24 cellular contexts compared by ENCODE assay signal in the genomic region with DNA sequence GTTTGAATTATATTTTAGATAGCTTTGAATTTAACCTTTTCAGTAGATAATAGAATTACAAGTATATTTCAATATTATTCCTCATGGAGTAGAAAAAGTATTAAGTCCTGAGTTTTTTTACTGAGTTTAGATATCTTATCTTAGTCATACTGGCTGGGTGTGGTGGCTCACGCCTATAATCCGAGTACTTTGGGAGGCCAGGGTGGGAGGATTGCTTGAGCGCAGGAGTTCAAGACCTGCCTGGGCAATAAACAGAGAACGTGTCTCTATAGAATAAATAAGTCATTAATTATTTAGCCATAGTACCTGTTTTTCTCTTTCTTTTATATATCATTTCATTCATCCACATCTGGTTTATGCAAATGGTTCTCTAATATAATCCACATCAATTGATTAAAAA.
"Had no signal": no experiment of that assay in that cellular context is flagged by ENCODE, and none has a peak within 500 bp of the region (broad histone marks: within the 10 kb centered on the region; RNA-seq: fewer than 3 reads in every experiment).

No MANE protein-coding gene starts in this region.

- H3K9me3 Mint-ChIP-seq: stimulated activated effector memory CD8-positive, alpha-beta T cell treated with anti-CD3 and anti-CD28 coated beads, Interleukin-12 subunit alpha, Interleukin-12 subunit beta, amount 100 ng/mL, for 72 hours; stimulated activated naive CD8-positive, alpha-beta T cell treated with anti-CD3 and anti-CD28 coated beads, Interleukin-15, Interleukin-2, amounts not matched to agents 100 ng/mL and 50 ng/mL, for 24 hours had no signal

- FAIRE-seq: urothelium cell line had no signal

- H3K36me3 ChIP-seq: lower lobe of right lung, ovary, right atrium auricular region, right lobe of liver, suprapubic skin, upper lobe of right lung had no signal

- H3K4me2 ChIP-seq: hepatocyte had no signal

- H3K27ac Mint-ChIP-seq: progenitor cell of endocrine pancreas; stimulated activated naive CD8-positive, alpha-beta T cell treated with anti-CD3 and anti-CD28 coated beads, Interleukin-15, Interleukin-2, amounts not matched to agents 100 ng/mL and 50 ng/mL, for 24 hours had no signal

- H3K4me3 Mint-ChIP-seq: naive thymus-derived CD8-positive, alpha-beta T cell; stimulated activated effector memory CD8-positive, alpha-beta T cell treated with anti-CD3 and anti-CD28 coated beads, Interleukin-12 subunit alpha, Interleukin-12 subunit beta, amount 100 ng/mL, for 72 hours; stimulated activated naive CD8-positive, alpha-beta T cell treated with anti-CD3 and anti-CD28 coated beads, Interleukin-15, Interleukin-2, amounts not matched to agents 100 ng/mL and 50 ng/mL, for 24 hours had no signal

- H3K9me3 ChIP-seq: left lung, lower lobe of right lung, ovary, right lobe of liver, suprapubic skin, thoracic aorta, tibial artery, upper lobe of right lung had no signal

- H3K27me3 ChIP-seq: hepatocyte, left lung, ovary, right atrium auricular region, right lobe of liver, suprapubic skin, tibial artery, upper lobe of right lung had no signal

- ATAC-seq: left cardiac atrium; left lung; lower lobe of right lung; naive thymus-derived CD8-positive, alpha-beta T cell; right lobe of liver; stimulated activated effector memory CD8-positive, alpha-beta T cell treated with anti-CD3 and anti-CD28 coated beads, Interleukin-12 subunit alpha, Interleukin-12 subunit beta, amount 100 ng/mL, for 72 hours; upper lobe of right lung had no signal

- H3K27me3 Mint-ChIP-seq: naive thymus-derived CD8-positive, alpha-beta T cell; progenitor cell of endocrine pancreas; stimulated activated naive CD8-positive, alpha-beta T cell treated with anti-CD3 and anti-CD28 coated beads, Interleukin-15, Interleukin-2, amounts not matched to agents 100 ng/mL and 50 ng/mL, for 24 hours had no signal

- H3K4me1 ChIP-seq: right atrium auricular region, right lobe of liver, upper lobe of right lung had no signal

- DNase-seq: kidney glomerular epithelial cell; left cardiac atrium; left lung; lower lobe of right lung; mammary epithelial cell; mesenchymal stem cell; naive thymus-derived CD8-positive, alpha-beta T cell; ovary; right lobe of liver; stimulated activated CD4-positive, alpha-beta T cell treated with anti-CD3 and anti-CD28 coated beads, Interleukin-12 subunit alpha, Interleukin-12 subunit beta, amount 100 ng/mL, for 4 hours; stimulated activated CD4-positive, alpha-beta T cell treated with anti-CD3 and anti-CD28 coated beads, Interleukin-15, amount 100 ng/mL, for 24 hours; stimulated activated CD4-positive, alpha-beta T cell treated with anti-CD3 and anti-CD28 coated beads, Interleukin-4, amount 100 ng/mL, for 24 hours; stimulated activated naive CD4-positive, alpha-beta T cell; tibial artery; trophoblast cell; upper lobe of right lung had no signal

- H3K27ac ChIP-seq: hepatocyte, left lung, lower lobe of right lung, ovary, right atrium auricular region, right lobe of liver, suprapubic skin, thoracic aorta, tibial artery, upper lobe of right lung had no signal

- H2AFZ ChIP-seq: hepatocyte had no signal

- H3K4me3 ChIP-seq: hepatocyte, left lung, lower lobe of right lung, ovary, right atrium auricular region, right lobe of liver, suprapubic skin, thoracic aorta, tibial artery, upper lobe of right lung had no signal
